Comparison of ENCODE assay signal across 23 cellular contexts in genomic region chr4:141335166-141335565, GRCh38.
DNase-seq lines count a peak whose midpoint lies in the region; ATAC-seq, FAIRE-seq and TF ChIP-seq lines count a peak whose summit lies in the region.
"Had no signal": no experiment of that assay in that cellular context is flagged by ENCODE, and none has a peak within 500 bp of the region (broad histone marks: within the 10 kb centered on the region; RNA-seq: fewer than 3 reads in every experiment).

No MANE protein-coding gene starts in this region.

- H3K9me1 ChIP-seq in K562 (ENCODE audit: control insufficient read depth, insufficient read depth, low read length): no peaks in the 10 kb centered on the region

- TF ChIP-seq CTCF in left ventricle myocardium inferior (IDR thresholded peaks at IDR 0.05; ENCODE audit: borderline replicate concordance) (no peak), KMS-11 (conservative IDR thresholded peaks at IDR 0.05; ENCODE audit: low read depth, low read length) (no peak), K562 (IDR thresholded peaks at IDR 0.05 in 2 of 3, conservative IDR thresholded peaks at IDR 0.05 in 1 of 3; ENCODE audit: insufficient read depth in 2 of 3, low read depth in 1 of 3, low read length in 3 of 3) (no peak), thyroid gland (IDR thresholded peaks at IDR 0.05) (no peak)

- H2AFZ ChIP-seq in KMS-11 (ENCODE audit: low read depth) (no peak overlapping the region; the same call in 1 of the 2 replicates), K562 (ENCODE audit: low read depth, low read length) (peak overlapping the region; percentile 61)
- H2AFZ ChIP-seq: GM23338 had no signal

- H3K79me2 ChIP-seq in KMS-11 (ENCODE audit: insufficient read depth, low read depth) (no peaks in the 10 kb centered on the region), K562 (ENCODE audit: control insufficient read depth, insufficient read depth, low read length) (peaks cover 35% of the 10 kb centered on the region)

- DNase-seq in left ventricle myocardium inferior (no peak), left cardiac atrium (no peak), K562 (ENCODE audit: extremely low read depth in 1 of 4, low spot score in 3 of 4) (no peak), thyroid gland (no peak), SKM-1 treated with dmso at 0.1 percent for 144 hours (lab: John Stamatoyannopoulos, UW; ENCODE audit: unreplicated experiment) (no peak), DMS 273 treated with DMSO at 0.1 percent for 48 hours (lab: John Stamatoyannopoulos, UW) (no peak)
- DNase-seq: DND-41, KBM-7, NCI-H1092, NCI-H1436, NCI-H2029, NCI-H2227 treated with DMSO at 0.1 percent for 48 hours, NCI-H510A, NCI-H774, OCI-M1, SHP77 had no signal

- CTCF ChIA-PET in K562 (lab: Yijun Ruan, JAX; ENCODE audit: low intra/inter-chr PET ratio): no interaction called here

- POLR2A ChIA-PET in K562 (lab: Yijun Ruan, JAX): no interaction called here

- H4K20me1 ChIP-seq in KMS-11 (ENCODE audit: insufficient read depth): no peaks in the 10 kb centered on the region
- H4K20me1 ChIP-seq in K562 (replicated peaks; ENCODE audit: control insufficient read depth, insufficient read depth, low read length): 0 out of 2 replicates have a peak, but pooled peaks cover 4% of the 10 kb centered on the region

- TF ChIP-seq RAD21 in K562 (CRISPR knock-in tag; conservative IDR thresholded peaks at IDR 0.05 in 1 of 2, IDR thresholded peaks at IDR 0.05 in 1 of 2): no peak

- intact Hi-C loops in left ventricle myocardium inferior (cut with micrococcal nuclease): no loop called here
- intact Hi-C loops in left cardiac atrium (cut with DNase I): no loop called here
- intact Hi-C loops in K562 (cut with micrococcal nuclease): no loop called here
- intact Hi-C loops in thyroid gland (cut with DNase I): no loop called here

- no peak overlapping the region for H3K9ac ChIP-seq in KMS-11
- 0 out of 4 replicates have a peak overlapping the region, but pooled peaks of 1 of the 2 experiments have one; percentile 59 for H3K9ac ChIP-seq in K562 (ENCODE audit: insufficient read depth in 1 of 2, low read depth in 2 of 2, low read length in 2 of 2)

- FAIRE-seq in K562 (lab: Jason Lieb, UNC): no peak
- FAIRE-seq: GM12878 had no signal

- H3K27ac ChIP-seq in left ventricle myocardium inferior (replicated peaks) (peak overlapping the region; percentile 84), KMS-11 (no peak overlapping the region), K562 (ENCODE audit: extremely low read depth, low read depth, low read length) (no peak overlapping the region), thyroid gland (peak overlapping the region; percentile 87 to 90 (median 89))
- H3K27ac ChIP-seq: C4-2B, SK-N-MC had no signal

- peaks cover 9% of the 10 kb centered on the region for H3K27me3 ChIP-seq in left ventricle myocardium inferior (ENCODE audit: low read depth)
- no peaks in the 10 kb centered on the region for H3K27me3 ChIP-seq in KMS-11 (ENCODE audit: insufficient read depth, low read depth)
- H3K27me3 ChIP-seq in K562 (ENCODE audit: control insufficient read depth in 2 of 2, insufficient read depth in 2 of 2, low read length in 2 of 2): no peaks in the 10 kb centered on the region
- H3K27me3 ChIP-seq in thyroid gland: no peaks in the 10 kb centered on the region

- H3K36me3 ChIP-seq in left ventricle myocardium inferior (no peaks in the 10 kb centered on the region), KMS-11 (ENCODE audit: insufficient read depth) (no peaks in the 10 kb centered on the region), K562 (ENCODE audit: control insufficient read depth, insufficient read depth, low read length) (peaks cover 2% of the 10 kb centered on the region; the same call in 2 of the 3 replicates), thyroid gland (no peaks in the 10 kb centered on the region)
- H3K36me3 ChIP-seq: HAP-1 had no signal

- no TSS peak for BruUV-seq in K562 (replicated peaks; lab: Mats Ljungman, UMichigan)

- 7% methylated on average over 1 of the region's 1 CpG for WGBS in K562 (ENCODE audit: insufficient coverage, low coverage, missing lambda C conversion rate)
- WGBS in thyroid gland, 2 donors: 59 to 65% methylated on average over 1 of the region's 1 CpG

- ATAC-seq in left cardiac atrium (no peak), K562 (peak; percentile 23; the same call in 2 of the 3 replicates), GM18505 (IDR thresholded peaks at IDR 0.05; ENCODE audit: unreplicated experiment) (no peak)
- ATAC-seq: GM12878, GM23338 had no signal

- in situ Hi-C loops in K562 (cut with MboI): no loop called here

- no peak overlapping the region for H3K4me3 ChIP-seq in left ventricle myocardium inferior
- H3K4me3 ChIP-seq in KMS-11 (IDR thresholded peaks at IDR 0.05; ENCODE audit: insufficient read depth, low read depth, low read length): no peak overlapping the region
- H3K4me3 ChIP-seq in K562: peak overlapping the region; percentile 30; the same call in 1 of the 2 replicates
- H3K4me3 ChIP-seq in thyroid gland (replicated peaks in 1 of 3): no peak overlapping the region
- H3K4me3 ChIP-seq: GM12878, GM23338, HAP-1, SK-N-MC had no signal

- H3K4me2 ChIP-seq in KMS-11 (peak overlapping the region; percentile 38; the same call in 1 of the 2 replicates), K562 (ENCODE audit: insufficient read depth, low read length) (peak overlapping the region; percentile 76)
- H3K4me2 ChIP-seq: GM23338 had no signal

- H3K9me3 ChIP-seq in left ventricle myocardium inferior (replicated peaks) (no peaks in the 10 kb centered on the region), K562 (replicated peaks; ENCODE audit: control insufficient read depth, insufficient read depth, low read depth, low read length) (no peaks in the 10 kb centered on the region), thyroid gland (no peaks in the 10 kb centered on the region)
- H3K9me3 ChIP-seq: HAP-1 had no signal

- peaks cover 20% of the 10 kb centered on the region for H3K4me1 ChIP-seq in left ventricle myocardium inferior
- H3K4me1 ChIP-seq in KMS-11 (ENCODE audit: low read depth, poor library complexity, severe bottlenecking): peaks cover 51% of the 10 kb centered on the region
- peaks cover 0 to 6% of the 10 kb centered on the region in 2 experiments; a peak in 1 of 5 replicates for H3K4me1 ChIP-seq in K562 (replicated peaks in 1 of 2; ENCODE audit: control insufficient read depth in 2 of 2, insufficient read depth in 2 of 2, low read length in 2 of 2)
- H3K4me1 ChIP-seq in thyroid gland: peaks cover 35 to 45% of the 10 kb centered on the region in 2 donors
- H3K4me1 ChIP-seq: HAP-1 had no signal

- TF ChIP-seq POLR2A in K562 (conservative IDR thresholded peaks at IDR 0.05) (no peak), thyroid gland (IDR thresholded peaks at IDR 0.05) (no peak), GM18505 (IDR thresholded peaks at IDR 0.05; ENCODE audit: borderline replicate concordance, extremely low read depth, insufficient read depth, insufficient read length) (no peak)

- TF ChIP-seq EP300 in K562 (IDR thresholded peaks at IDR 0.05; ENCODE audit: low read length): no peak

TF ChIP-seq in K562, 482 proteins besides CTCF, POLR2A, EP300 and RAD21 (continues in another document):
- TF ChIP-seq MBD1 (CRISPR knock-in tag; IDR thresholded peaks at IDR 0.05) (no peak), CHCHD3 (CRISPR knock-in tag; IDR thresholded peaks at IDR 0.05) (no peak), KAT7 (CRISPR knock-in tag; IDR thresholded peaks at IDR 0.05; ENCODE audit: borderline replicate concordance) (no peak), ZNF586 (CRISPR knock-in tag; conservative IDR thresholded peaks at IDR 0.05) (no peak), YY1 (IDR thresholded peaks at IDR 0.05; ENCODE audit: borderline replicate concordance in 1 of 3, control insufficient read depth in 1 of 3, extremely low read depth in 1 of 3, insufficient read depth in 3 of 3, insufficient read length in 1 of 3, insufficient replicate concordance in 2 of 3, low read depth in 1 of 3, low read length in 2 of 3) (no peak), NFE2L1 (tag; IDR thresholded peaks at IDR 0.05; ENCODE audit: borderline replicate concordance, low read depth) (no peak), TAF7 (tag; IDR thresholded peaks at IDR 0.05) (no peak), CTBP1 (IDR thresholded peaks at IDR 0.05; ENCODE audit: borderline replicate concordance) (no peak), ZBTB7A (IDR thresholded peaks at IDR 0.05; ENCODE audit: borderline replicate concordance, control insufficient read depth, low read depth, low read length) (no peak), MTA1 (IDR thresholded peaks at IDR 0.05; ENCODE audit: borderline replicate concordance) (no peak), RBM22 (IDR thresholded peaks at IDR 0.05; ENCODE audit: low read depth, low read length, poor library complexity, severe bottlenecking) (no peak), ZNF174 (CRISPR knock-in tag; IDR thresholded peaks at IDR 0.05) (no peak), ILK (tag; IDR thresholded peaks at IDR 0.05; ENCODE audit: borderline replicate concordance, low read depth) (no peak), ZNF324 (CRISPR knock-in tag; IDR thresholded peaks at IDR 0.05) (no peak), FOXA3 (CRISPR knock-in tag; conservative IDR thresholded peaks at IDR 0.05 in 1 of 2, IDR thresholded peaks at IDR 0.05 in 1 of 2) (no peak), RBM14 (IDR thresholded peaks at IDR 0.05; ENCODE audit: borderline replicate concordance, insufficient read depth, low read depth, low read length) (no peak)

Comparison
In these comparisons a context has a peak if more than half of its experiments do, and no peak if none do; other contexts are left out.
1. H3K27ac ChIP-seq: peak in left ventricle myocardium inferior (single experiment) and thyroid gland (3 of 3); none in KMS-11 (single experiment) and K562 (single experiment).